ENCODE assay signal across 1 cellular context in the genomic region with DNA sequence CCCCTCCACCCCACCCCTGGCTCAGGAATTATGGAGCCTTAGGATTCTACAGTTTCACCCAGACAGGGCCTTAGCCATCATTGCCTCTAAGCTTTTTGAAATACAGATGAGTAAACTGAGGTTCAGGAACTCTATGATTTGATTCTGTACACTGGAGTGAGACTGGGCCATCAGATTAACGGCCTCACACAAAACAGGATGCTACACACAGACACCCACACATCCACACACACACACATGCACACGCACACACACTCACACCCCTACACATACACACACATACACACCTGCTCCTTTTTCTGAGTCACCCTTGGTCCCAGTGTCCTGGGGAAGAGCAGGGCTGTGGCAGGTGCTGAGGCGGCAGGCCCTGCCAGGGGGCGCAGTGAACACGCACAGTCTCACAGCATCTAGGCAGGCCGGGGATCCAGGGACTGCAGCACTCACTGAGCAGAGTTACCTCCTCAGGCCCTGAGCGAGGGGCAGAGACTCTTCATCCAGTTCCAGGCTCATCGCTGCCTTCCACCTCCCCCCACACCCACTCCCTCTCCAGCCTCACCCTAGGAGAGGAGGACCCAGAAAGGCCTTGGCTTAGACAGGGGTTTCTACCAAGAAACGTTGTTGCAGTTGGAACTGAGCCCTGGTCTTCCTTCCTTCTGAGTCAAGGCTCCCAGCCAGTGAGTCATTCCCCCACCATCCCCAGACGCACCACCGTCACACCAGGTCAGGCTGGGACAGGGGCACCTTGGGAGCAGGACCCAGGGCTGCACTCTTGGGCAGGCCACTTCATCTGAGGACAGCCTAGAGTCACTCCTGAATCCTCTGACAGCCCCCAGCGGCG.
TF ChIP-seq lines count a peak whose summit lies in the region.

No MANE protein-coding gene starts in this region.

TF ChIP-seq in HEK293, 187 proteins besides CTCF, POLR2A, EP300 and RAD21 (continued from another document):
- TF ChIP-seq EGR2 (tag by site-specific recombination; IDR thresholded peaks at IDR 0.05; ENCODE audit: low read depth) (peak; percentile 73; the same call in 1 of the 2 replicates), ZNF830 (tag by site-specific recombination; IDR thresholded peaks at IDR 0.05; ENCODE audit: low read depth) (no peak), ZSCAN30 (tag by site-specific recombination; IDR thresholded peaks at IDR 0.05) (no peak), ZNF585B (tag by site-specific recombination; IDR thresholded peaks at IDR 0.05) (no peak), ZNF530 (tag by site-specific recombination; IDR thresholded peaks at IDR 0.05; ENCODE audit: low read depth) (no peak), ZNF549 (tag by site-specific recombination; IDR thresholded peaks at IDR 0.05) (no peak)
- TF ChIP-seq, protein P1, sequence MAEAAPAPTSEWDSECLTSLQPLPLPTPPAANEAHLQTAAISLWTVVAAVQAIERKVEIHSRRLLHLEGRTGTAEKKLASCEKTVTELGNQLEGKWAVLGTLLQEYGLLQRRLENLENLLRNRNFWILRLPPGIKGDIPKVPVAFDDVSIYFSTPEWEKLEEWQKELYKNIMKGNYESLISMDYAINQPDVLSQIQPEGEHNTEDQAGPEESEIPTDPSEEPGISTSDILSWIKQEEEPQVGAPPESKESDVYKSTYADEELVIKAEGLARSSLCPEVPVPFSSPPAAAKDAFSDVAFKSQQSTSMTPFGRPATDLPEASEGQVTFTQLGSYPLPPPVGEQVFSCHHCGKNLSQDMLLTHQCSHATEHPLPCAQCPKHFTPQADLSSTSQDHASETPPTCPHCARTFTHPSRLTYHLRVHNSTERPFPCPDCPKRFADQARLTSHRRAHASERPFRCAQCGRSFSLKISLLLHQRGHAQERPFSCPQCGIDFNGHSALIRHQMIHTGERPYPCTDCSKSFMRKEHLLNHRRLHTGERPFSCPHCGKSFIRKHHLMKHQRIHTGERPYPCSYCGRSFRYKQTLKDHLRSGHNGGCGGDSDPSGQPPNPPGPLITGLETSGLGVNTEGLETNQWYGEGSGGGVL (tag by site-specific recombination; IDR thresholded peaks at IDR 0.05) = peak; percentile 64; the same call in 1 of the 2 replicates
